15 cellular contexts compared by ENCODE assay signal in the genomic region with DNA sequence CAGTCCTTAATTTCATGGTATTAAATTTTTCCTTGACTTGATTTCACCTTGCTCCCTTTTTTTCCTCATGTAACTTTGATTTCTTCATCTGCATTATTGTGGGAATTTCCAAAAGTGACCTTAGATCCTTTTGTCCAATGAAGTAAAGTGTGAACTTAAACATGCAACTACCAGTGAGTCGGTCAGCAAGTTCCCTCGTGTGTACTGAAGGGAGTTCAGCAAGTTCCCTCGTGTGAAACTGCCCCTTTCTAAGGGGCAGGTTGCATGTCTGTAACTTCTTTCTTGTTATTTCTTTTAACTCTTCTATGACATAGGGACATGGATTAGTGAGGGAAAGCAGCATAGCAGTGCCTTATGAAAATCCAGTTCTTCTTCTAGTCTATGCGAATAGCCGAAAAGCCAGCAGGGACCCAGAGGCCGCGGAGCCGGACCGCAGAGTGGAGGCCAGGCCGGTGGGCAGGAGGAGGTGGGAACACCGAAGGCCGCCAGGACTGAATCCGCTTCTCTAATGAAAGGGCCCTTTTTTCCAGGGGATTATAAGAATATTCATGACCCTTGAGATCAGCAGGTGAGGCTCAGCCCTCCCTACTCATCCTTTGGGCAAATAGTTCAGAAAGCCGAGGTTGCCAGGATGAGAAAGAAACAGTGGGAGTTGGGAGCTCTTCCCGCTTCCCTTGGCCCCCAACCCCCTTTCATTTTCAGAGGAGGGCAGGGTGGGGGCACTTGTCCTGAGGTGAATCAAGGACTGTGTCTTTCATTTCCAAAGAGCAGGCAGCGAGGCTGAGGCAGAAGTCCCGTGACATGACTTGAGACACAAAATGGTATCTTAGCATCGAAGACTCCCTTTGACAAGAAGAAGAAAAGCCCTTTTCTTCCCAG.
"Had no signal": no experiment of that assay in that cellular context is flagged by ENCODE, and none has a peak within 500 bp of the region (broad histone marks: within the 10 kb centered on the region; RNA-seq: fewer than 3 reads in every experiment).

No MANE protein-coding gene starts in this region.

- H3K27ac ChIP-seq: body of pancreas, left lung, tibial artery had no signal

- FAIRE-seq: islet of Langerhans had no signal

- H3K4me3 ChIP-seq: body of pancreas, left lung, tibial artery had no signal

- ATAC-seq: activated T-helper 17 cell treated with anti-CD3 and anti-CD28 coated beads, Interleukin-2, amount 50 U/mL, for 72 hours; body of pancreas; left lung; SK-N-SH treated with all-trans-retinoic acid at 6 μM for 48 hours; stimulated activated memory B cell treated with anti-CD40 and anti-IgM and Interleukin-4, amounts not matched to agents 10 μg/mL and 1 μg/mL and 100 μg/mL, for 72 hours had no signal

- H3K4me1 ChIP-seq: body of pancreas, left lung, tibial artery had no signal

- DNase-seq: activated CD4-positive, alpha-beta T cell treated with anti-CD3 and anti-CD28 coated beads, Interleukin-2, amount 10 ng/mL, durations not matched to agents 7 days and 5 days; activated CD4-positive, CD25-positive, alpha-beta regulatory T cell; activated naive CD4-positive, alpha-beta T cell treated with anti-CD3 and anti-CD28 coated beads, Interleukin-2, amount 10 ng/mL, durations not matched to agents 7 days and 5 days; activated T-cell treated with anti-CD3 and anti-CD28 coated beads for 4 hours; body of pancreas; glutamatergic neuron; left lung; naive B cell; right cardiac atrium; stimulated activated CD4-positive, alpha-beta T cell treated with anti-CD3 and anti-CD28 coated beads, Interleukin-1b, Interleukin-23, amount 100 ng/mL, for 48 hours; tibial artery had no signal

- H3K27me3 ChIP-seq: body of pancreas, left lung, tibial artery had no signal

- H3K36me3 ChIP-seq: left lung, tibial artery had no signal
